ENCODE assay signal across 24 cellular contexts in the genomic region with DNA sequence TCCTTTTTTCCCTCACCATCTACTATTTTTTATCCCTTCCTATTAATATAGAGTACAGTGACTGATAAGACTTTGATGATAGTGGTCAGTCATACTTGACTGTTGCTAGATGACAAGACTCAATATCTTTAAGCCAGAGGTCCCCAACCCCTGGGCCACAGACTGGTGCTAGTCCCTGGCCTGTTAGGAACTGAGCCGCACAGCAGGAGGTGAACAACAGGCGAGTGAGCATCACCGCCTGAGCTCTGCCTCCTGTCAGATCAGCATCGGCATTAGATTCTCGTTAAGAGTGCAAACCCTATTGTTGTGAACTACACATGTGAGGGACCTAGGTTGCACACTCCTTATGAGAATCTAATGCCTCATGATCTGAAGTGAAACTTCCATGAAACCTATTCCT.
DNase-seq lines count a peak whose midpoint lies in the region; ATAC-seq, FAIRE-seq and TF ChIP-seq lines count a peak whose summit lies in the region.
"Had no signal": no experiment of that assay in that cellular context is flagged by ENCODE, and none has a peak within 500 bp of the region (broad histone marks: within the 10 kb centered on the region; RNA-seq: fewer than 3 reads in every experiment).

No MANE protein-coding gene starts in this region.

- no peaks in the 10 kb centered on the region for H3K36me3 ChIP-seq in bronchial epithelial cell (ENCODE audit: control insufficient read depth, insufficient read depth, low read length)
- H3K36me3 ChIP-seq: BE2C had no signal

- H3K27ac Mint-ChIP-seq in mesothelial cell of epicardium: peak overlapping the region; percentile 22
- H3K27ac Mint-ChIP-seq in natural killer cell: no peak overlapping the region
- H3K27ac Mint-ChIP-seq: CD14-positive monocyte; CD8-positive, alpha-beta memory T cell had no signal

- H3K4me3 Mint-ChIP-seq in mesothelial cell of epicardium (no peak overlapping the region), natural killer cell (no peak overlapping the region)
- H3K4me3 Mint-ChIP-seq: CD14-positive monocyte; CD8-positive, alpha-beta memory T cell had no signal

- TF ChIP-seq CTCF in bronchial epithelial cell (IDR thresholded peaks at IDR 0.05; ENCODE audit: insufficient read depth, low read length, severe bottlenecking) (no peak), mesothelial cell of epicardium (IDR thresholded peaks at IDR 0.05; ENCODE audit: unreplicated experiment) (no peak), natural killer cell (IDR thresholded peaks at IDR 0.05) (no peak)

- FAIRE-seq in bronchial epithelial cell (lab: Jason Lieb, UNC): peak; percentile 32
- FAIRE-seq: GM12878, K562 had no signal

- intact Hi-C loops in natural killer cell (cut with micrococcal nuclease): no loop called here

- ATAC-seq in natural killer cell (no peak), GM18870 (IDR thresholded peaks at IDR 0.05; ENCODE audit: unreplicated experiment) (no peak), HG02623 (IDR thresholded peaks at IDR 0.05; ENCODE audit: unreplicated experiment) (no peak)
- ATAC-seq: GM12878, K562, Panc1 had no signal

- H3K9me3 Mint-ChIP-seq in mesothelial cell of epicardium: peaks cover 4% of the 10 kb centered on the region
- H3K9me3 Mint-ChIP-seq in natural killer cell: no peaks in the 10 kb centered on the region
- H3K9me3 Mint-ChIP-seq: CD14-positive monocyte; CD8-positive, alpha-beta memory T cell had no signal

- peaks cover 35% of the 10 kb centered on the region for H3K4me1 Mint-ChIP-seq in mesothelial cell of epicardium
- H3K4me1 Mint-ChIP-seq in natural killer cell: no peaks in the 10 kb centered on the region
- H3K4me1 Mint-ChIP-seq: CD14-positive monocyte; CD8-positive, alpha-beta memory T cell had no signal

- peaks cover 8% of the 10 kb centered on the region for H3K36me3 Mint-ChIP-seq in mesothelial cell of epicardium
- H3K36me3 Mint-ChIP-seq in natural killer cell: peaks cover 5% of the 10 kb centered on the region
- H3K36me3 Mint-ChIP-seq: CD14-positive monocyte had no signal

- DNase-seq in NCI-H2171 treated with DMSO at 0.1 percent for 48 hours (lab: John Stamatoyannopoulos, UW) (peak; percentile 13), NCI-H2171 (lab: John Stamatoyannopoulos, UW) (no peak), bronchial epithelial cell (ENCODE audit: low read depth) (no peak), mesothelial cell of epicardium (ENCODE audit: low spot score in 2 of 2, unreplicated experiment in 2 of 2) (no peak), natural killer cell (no peak)
- DNase-seq: ACHN; BE2C; CD8-positive, alpha-beta memory T cell; DMS 273 treated with DMSO at 0.1 percent for 48 hours; DMS79; EL; GDM1; Kasumi-1; NCI-H1092 treated with DMSO at 0.1 percent for 48 hours; NCI-H1436; NCI-H187; NCI-H2081 treated with DMSO at 0.1 percent for 48 hours; SHP77 treated with DMSO at 0.1 percent for 48 hours had no signal

- H3K4me3 ChIP-seq in bronchial epithelial cell (ENCODE audit: low read depth, low read length): no peak overlapping the region
- H3K4me3 ChIP-seq: GM12878, K562 had no signal

- H3K27me3 Mint-ChIP-seq in mesothelial cell of epicardium (ENCODE audit: low read depth) (no peaks in the 10 kb centered on the region), natural killer cell (ENCODE audit: low read depth in 2 of 2) (no peaks in the 10 kb centered on the region)

- H3K27me3 ChIP-seq in bronchial epithelial cell (ENCODE audit: control insufficient read depth, insufficient read depth, low read length): no peaks in the 10 kb centered on the region
- H3K27me3 ChIP-seq: BE2C had no signal
